Comparison of ENCODE assay signal across 24 cellular contexts in the genomic region with DNA sequence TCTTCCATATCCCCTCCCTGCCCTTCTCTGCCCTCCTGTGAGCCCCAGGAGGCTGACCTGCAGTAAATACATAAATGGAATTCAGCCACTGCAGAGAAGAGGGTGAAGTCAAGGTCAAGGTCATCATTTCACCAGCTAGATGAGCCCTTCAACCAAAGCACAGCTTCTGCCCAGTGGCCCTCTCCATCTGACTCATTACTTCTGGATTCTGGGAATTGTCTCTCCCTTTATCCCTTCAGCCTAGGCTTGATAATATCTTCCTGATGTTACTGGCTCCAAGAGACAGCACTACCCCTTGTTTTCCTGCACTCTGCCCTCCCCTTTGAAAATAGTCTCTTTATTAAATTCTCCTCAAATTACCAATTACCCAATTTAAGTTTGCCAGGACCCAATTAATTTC.
DNase-seq lines count a peak whose midpoint lies in the region; ATAC-seq, FAIRE-seq and TF ChIP-seq lines count a peak whose summit lies in the region.
"Had no signal": no experiment of that assay in that cellular context is flagged by ENCODE, and none has a peak within 500 bp of the region (broad histone marks: within the 10 kb centered on the region; RNA-seq: fewer than 3 reads in every experiment).

No MANE protein-coding gene starts in this region.

- no peaks in the 10 kb centered on the region for H3K9me3 ChIP-seq in BLaER1 treated with 17β-estradiol and CSF1 and Interleukin-3, amounts not matched to agents 10 nM and 100 nM (replicated peaks in 1 of 11)
- H3K9me3 ChIP-seq in HUES48 (ENCODE audit: control insufficient read depth, insufficient read depth, low read length) (no peaks in the 10 kb centered on the region), GM12878 (replicated peaks; ENCODE audit: control insufficient read depth, insufficient read depth, low read length) (no peaks in the 10 kb centered on the region)
- H3K9me3 ChIP-seq: body of pancreas, upper lobe of right lung had no signal

- H3K9ac ChIP-seq in BLaER1 treated with 17β-estradiol and CSF1 and Interleukin-3, amounts not matched to agents 10 nM and 100 nM: no peak overlapping the region
- H3K9ac ChIP-seq in HUES48 (ENCODE audit: low read depth, low read length) (no peak overlapping the region), GM12878 (ENCODE audit: control insufficient read depth, insufficient read depth, low read length) (no peak overlapping the region)

- ATAC-seq in GM12878 (no peak), sciatic nerve (no peak)
- ATAC-seq: body of pancreas, foreskin keratinocyte, left ventricle myocardium superior, natural killer cell, upper lobe of right lung had no signal

- intact Hi-C loops in GM12878 (cut with micrococcal nuclease; ENCODE audit: unreplicated experiment) (loop anchor here (2.0 kb wide), 1 partner anchor 51 kb away; no protein-coding TSS in a partner anchor), sciatic nerve (cut with DNase I) (no loop called here)

- no peak for FAIRE-seq in GM12878 (lab: Jason Lieb, UNC)
- FAIRE-seq: small intestine had no signal

- no peak overlapping the region for H3K4me3 ChIP-seq in BLaER1 treated with 17β-estradiol and CSF1 and Interleukin-3, amounts not matched to agents 10 nM and 100 nM
- H3K4me3 ChIP-seq in HUES48 (ENCODE audit: low read depth, low read length): no peak overlapping the region
- H3K4me3 ChIP-seq in GM12878: no peak overlapping the region
- H3K4me3 ChIP-seq: body of pancreas, upper lobe of right lung had no signal

- no peak for TF ChIP-seq POLR2A in GM12878 (IDR thresholded peaks at IDR 0.05; ENCODE audit: low read depth, low read length)

- H2AFZ ChIP-seq in GM12878 (ENCODE audit: control insufficient read depth, low read depth, low read length): 0 out of 2 replicates have a peak overlapping the region, but pooled peaks have one; percentile 11

- DNase-seq in GM12878 (ENCODE audit: low read depth, low spot score) (no peak), myocyte (ENCODE audit: low read depth) (peak; percentile 26), NCI-H1105 treated with DMSO at 0.1 percent for 48 hours (lab: John Stamatoyannopoulos, UW) (no peak), sciatic nerve (ENCODE audit: low spot score) (no peak), NCI-H2081 (lab: John Stamatoyannopoulos, UW) (no peak), NCI-H1694 treated with DMSO at 0.1 percent for 48 hours (lab: John Stamatoyannopoulos, UW) (no peak)
- DNase-seq: activated B cell treated with CpG ODN at 0.5 μM for 24 hours; activated CD4-positive, alpha-beta T cell treated with anti-CD3 and anti-CD28 coated beads, Interleukin-2, amount 50 U/mL, for 48 hours; activated CD8-positive, alpha-beta memory T cell treated with anti-CD3 and anti-CD28 coated beads, Interleukin-2, amount 50 U/mL, for 4 hours; body of pancreas; foreskin keratinocyte; H7; Kasumi-1; left ventricle myocardium superior; midbrain; natural killer cell; NCI-H187; small intestine; stimulated activated CD4-positive, alpha-beta T cell treated with anti-CD3 and anti-CD28 coated beads, Interleukin-2, amount 100 ng/mL, for 24 hours; substantia nigra; T1000; upper lobe of right lung had no signal

- H3K4me2 ChIP-seq in BLaER1 treated with 17β-estradiol and CSF1 and Interleukin-3, amounts not matched to agents 10 nM and 100 nM: peak overlapping the region in 9 of 11 experiments; percentile 7 to 71 (median 43); a peak in 11 of 22 replicates
- no peak overlapping the region; the same call in 1 of the 2 replicates for H3K4me2 ChIP-seq in GM12878 (ENCODE audit: control insufficient read depth, insufficient read depth)

- H3K27ac ChIP-seq in BLaER1 treated with 17β-estradiol and CSF1 and Interleukin-3, amounts not matched to agents 10 nM and 100 nM: no peak overlapping the region
- H3K27ac ChIP-seq in HUES48 (ENCODE audit: low read depth, low read length) (peak overlapping the region; percentile 87), GM12878 (ENCODE audit: control insufficient read depth, insufficient read depth) (peak overlapping the region; percentile 76)
- H3K27ac ChIP-seq: foreskin keratinocyte, upper lobe of right lung had no signal

- no peak for TF ChIP-seq RAD21 in GM12878 (IDR thresholded peaks at IDR 0.05; ENCODE audit: insufficient read depth, low read depth, low read length)

- in situ Hi-C loops in GM12878 (cut with MboI): no loop called here

- H3K79me2 ChIP-seq in GM12878 (ENCODE audit: control insufficient read depth, insufficient read depth, low read length): no peaks in the 10 kb centered on the region

- no peaks in the 10 kb centered on the region for H3K36me3 ChIP-seq in BLaER1 treated with 17β-estradiol and CSF1 and Interleukin-3, amounts not matched to agents 10 nM and 100 nM
- H3K36me3 ChIP-seq in HUES48 (ENCODE audit: control insufficient read depth, insufficient read depth, low read length) (no peaks in the 10 kb centered on the region), GM12878 (ENCODE audit: control insufficient read depth in 2 of 2, insufficient read depth in 2 of 2, low read length in 1 of 2) (no peaks in the 10 kb centered on the region)
- H3K36me3 ChIP-seq: upper lobe of right lung had no signal

- no peak for TF ChIP-seq CTCF in GM12878 (IDR thresholded peaks at IDR 0.05 in 2 of 3, conservative IDR thresholded peaks at IDR 0.05 in 1 of 3; ENCODE audit: control insufficient read depth in 2 of 3, extremely low read depth in 1 of 3, insufficient read depth in 1 of 3, low read depth in 3 of 3, low read length in 3 of 3)

- RAD21 ChIA-PET in GM12878 (lab: Charles Lee; ENCODE audit: unreplicated experiment): interaction anchor here (1.2 to 5.2 kb wide), 6 partner anchors 10 to 83 kb away, joined by 3 to 66 read pairs (median 16); partner anchors contain the start of gene TTC9

- H3K4me1 ChIP-seq in BLaER1 treated with 17β-estradiol and CSF1 and Interleukin-3, amounts not matched to agents 10 nM and 100 nM: peaks cover 23 to 37% (median 31%) of the 10 kb centered on the region in 10 experiments
- H3K4me1 ChIP-seq in HUES48 (ENCODE audit: control insufficient read depth, insufficient read depth, low read length) (peaks cover 48% of the 10 kb centered on the region), GM12878 (ENCODE audit: control insufficient read depth, insufficient read depth, low read length) (peaks cover 20% of the 10 kb centered on the region)
- H3K4me1 ChIP-seq: upper lobe of right lung had no signal

- no peak for TF ChIP-seq EP300 in GM12878 (IDR thresholded peaks at IDR 0.05; ENCODE audit: borderline replicate concordance in 1 of 2, control insufficient read depth in 1 of 2, low read depth in 2 of 2, low read length in 2 of 2)

- BruUV-seq in GM12878 (replicated peaks; lab: Mats Ljungman, UMichigan): no TSS peak

- POLR2A ChIA-PET in GM12878 (lab: Charles Lee): interaction anchor here (0.5 to 1.5 kb wide), 5 partner anchors 40 to 104 kb away, joined by 3 to 5 read pairs (median 3); partner anchors contain the start of gene MAP3K9

- H4K20me1 ChIP-seq in BLaER1 treated with 17β-estradiol and CSF1 and Interleukin-3, amounts not matched to agents 10 nM and 100 nM: no peaks in the 10 kb centered on the region
- no peaks in the 10 kb centered on the region for H4K20me1 ChIP-seq in GM12878 (ENCODE audit: control insufficient read depth, insufficient read depth)

- H3K27me3 ChIP-seq in BLaER1 treated with 17β-estradiol and CSF1 and Interleukin-3, amounts not matched to agents 10 nM and 100 nM: no peaks in the 10 kb centered on the region
- H3K27me3 ChIP-seq in HUES48 (ENCODE audit: control insufficient read depth, insufficient read depth, low read length) (no peaks in the 10 kb centered on the region), GM12878 (replicated peaks in 1 of 2; ENCODE audit: control insufficient read depth in 2 of 2, insufficient read depth in 2 of 2, low read length in 1 of 2) (no peaks in the 10 kb centered on the region)
- H3K27me3 ChIP-seq: body of pancreas, foreskin keratinocyte, upper lobe of right lung had no signal

- CTCF ChIA-PET in GM12878 (lab: Yijun Ruan, JAX): interaction anchor here (0.6 to 3.1 kb wide), 11 partner anchors 8 to 111 kb away, joined by 3 to 19 read pairs (median 4); no protein-coding TSS in a partner anchor

- SMC1A ChIA-PET in GM12878 (lab: Charles Lee; ENCODE audit: uncharacterized antibody, unreplicated experiment): interaction anchor here (0.9 to 11.1 kb wide), 14 partner anchors 9 to 112 kb away, joined by 3 to 154 read pairs (median 6); partner anchors contain the start of gene TTC9

TF ChIP-seq in GM12878, 131 proteins besides CTCF, POLR2A, EP300 and RAD21:
- TF ChIP-seq NFXL1 (IDR thresholded peaks at IDR 0.05; ENCODE audit: borderline replicate concordance) (no peak), BMI1 (IDR thresholded peaks at IDR 0.05; ENCODE audit: borderline replicate concordance) (no peak), RB1 (IDR thresholded peaks at IDR 0.05; ENCODE audit: borderline replicate concordance) (no peak), ZNF217 (IDR thresholded peaks at IDR 0.05) (no peak), RFX5 (IDR thresholded peaks at IDR 0.05; ENCODE audit: low read depth, low read length) (no peak), POU2F2 (IDR thresholded peaks at IDR 0.05; ENCODE audit: borderline replicate concordance, low read depth, low read length) (no peak), IRF3 (IDR thresholded peaks at IDR 0.05) (no peak), FOS (IDR thresholded peaks at IDR 0.05; ENCODE audit: borderline replicate concordance, extremely low read depth, insufficient read length) (no peak), YY1 (IDR thresholded peaks at IDR 0.05; ENCODE audit: low read depth, low read length) (no peak), ESRRA (IDR thresholded peaks at IDR 0.05; ENCODE audit: low read length) (no peak)
- TF ChIP-seq, protein P1, sequence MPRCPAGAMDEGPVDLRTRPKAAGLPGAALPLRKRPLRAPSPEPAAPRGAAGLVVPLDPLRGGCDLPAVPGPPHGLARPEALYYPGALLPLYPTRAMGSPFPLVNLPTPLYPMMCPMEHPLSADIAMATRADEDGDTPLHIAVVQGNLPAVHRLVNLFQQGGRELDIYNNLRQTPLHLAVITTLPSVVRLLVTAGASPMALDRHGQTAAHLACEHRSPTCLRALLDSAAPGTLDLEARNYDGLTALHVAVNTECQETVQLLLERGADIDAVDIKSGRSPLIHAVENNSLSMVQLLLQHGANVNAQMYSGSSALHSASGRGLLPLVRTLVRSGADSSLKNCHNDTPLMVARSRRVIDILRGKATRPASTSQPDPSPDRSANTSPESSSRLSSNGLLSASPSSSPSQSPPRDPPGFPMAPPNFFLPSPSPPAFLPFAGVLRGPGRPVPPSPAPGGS (IDR thresholded peaks at IDR 0.05; ENCODE audit: borderline replicate concordance, insufficient read depth, low read depth, low read length, poor library complexity, severe bottlenecking): no peak

Comparison
In these comparisons a context has a peak if more than half of its experiments do, and no peak if none do; other contexts are left out.
1. H3K27ac ChIP-seq: peak in HUES48 (single experiment) and GM12878 (single experiment); none in BLaER1 treated with 17β-estradiol and CSF1 and Interleukin-3, amounts not matched to agents 10 nM and 100 nM (0 of 11).